18 cellular contexts compared by ENCODE assay signal in the genomic region with DNA sequence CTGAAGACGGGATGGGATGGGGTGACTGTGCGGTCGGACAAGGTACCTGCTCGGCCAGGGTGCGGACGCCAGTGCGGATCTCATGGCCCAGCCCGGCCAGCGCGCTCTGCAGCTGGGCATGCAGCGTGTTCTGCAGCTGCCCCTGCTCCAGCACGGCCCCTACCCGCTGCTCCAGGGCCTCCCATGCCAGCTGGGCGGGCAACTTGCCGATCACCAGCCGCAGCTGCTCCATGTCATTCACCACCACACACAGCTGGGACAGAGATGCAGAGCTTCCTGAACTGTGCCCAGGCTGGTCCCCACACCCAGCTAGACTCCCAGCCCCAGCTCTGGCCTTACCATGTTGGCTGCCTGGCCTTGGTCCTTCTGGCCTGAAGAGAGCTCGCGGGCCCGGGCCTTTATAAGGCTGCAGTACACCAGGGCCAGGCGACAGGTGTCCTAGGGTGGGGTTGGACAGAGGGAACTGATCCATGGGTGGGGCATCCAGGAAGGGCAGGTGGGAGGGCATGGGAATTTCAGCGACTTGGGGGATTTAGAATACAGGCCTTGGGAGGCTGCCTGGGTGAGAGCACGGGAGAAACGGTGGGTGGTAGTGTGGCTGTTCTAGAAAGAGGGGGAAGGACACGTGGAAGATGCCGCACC. TPM values are rescaled to one million over a fixed set of nuclear protein-coding genes. Genes with fewer than 3 reads are reported as not detected.
DNase-seq lines count a peak whose midpoint lies in the region; ATAC-seq and TF ChIP-seq lines count a peak whose summit lies in the region.
"Had no signal": no experiment of that assay in that cellular context is flagged by ENCODE, and none has a peak within 500 bp of the region (broad histone marks: within the 10 kb centered on the region; RNA-seq: fewer than 3 reads in every experiment).

No MANE protein-coding gene starts in this region.

- peak overlapping the region; percentile 95 for H3K27ac Mint-ChIP-seq in activated CD8-positive, alpha-beta memory T cell treated with anti-CD3 and anti-CD28 coated beads, Interleukin-2, amount 10 ng/mL, durations not matched to agents 7 days and 5 days
- H3K27ac Mint-ChIP-seq in effector memory CD8-positive, alpha-beta T cell, result peak overlapping the region; percentile 91 to 97
- peak overlapping the region; percentile 98 for H3K27ac Mint-ChIP-seq in stimulated activated effector memory CD8-positive, alpha-beta T cell treated with anti-CD3 and anti-CD28 coated beads, Interleukin-12 subunit alpha, Interleukin-12 subunit beta, amount 100 ng/mL, for 72 hours
- H3K27ac Mint-ChIP-seq: progenitor cell of endocrine pancreas had no signal

- H3K4me1 Mint-ChIP-seq in activated CD8-positive, alpha-beta memory T cell treated with anti-CD3 and anti-CD28 coated beads, Interleukin-2, amount 10 ng/mL, durations not matched to agents 7 days and 5 days, result peaks cover 43% of the 10 kb centered on the region
- peaks cover 23 to 33% of the 10 kb centered on the region in 2 donors for H3K4me1 Mint-ChIP-seq in effector memory CD8-positive, alpha-beta T cell (ENCODE audit: low read depth in 2 of 2)
- peaks cover 39% of the 10 kb centered on the region for H3K4me1 Mint-ChIP-seq in stimulated activated effector memory CD8-positive, alpha-beta T cell treated with anti-CD3 and anti-CD28 coated beads, Interleukin-12 subunit alpha, Interleukin-12 subunit beta, amount 100 ng/mL, for 72 hours

- H3K27me3 Mint-ChIP-seq in activated CD8-positive, alpha-beta memory T cell treated with anti-CD3 and anti-CD28 coated beads, Interleukin-2, amount 10 ng/mL, durations not matched to agents 7 days and 5 days, result no peaks in the 10 kb centered on the region
- H3K27me3 Mint-ChIP-seq in effector memory CD8-positive, alpha-beta T cell, result no peaks in the 10 kb centered on the region
- H3K27me3 Mint-ChIP-seq: progenitor cell of endocrine pancreas had no signal

- peak overlapping the region; percentile 71 for H3K4me3 Mint-ChIP-seq in activated CD8-positive, alpha-beta memory T cell treated with anti-CD3 and anti-CD28 coated beads, Interleukin-2, amount 10 ng/mL, durations not matched to agents 7 days and 5 days
- peak overlapping the region in 1 of 2 donors; percentile 86 for H3K4me3 Mint-ChIP-seq in effector memory CD8-positive, alpha-beta T cell
- H3K4me3 Mint-ChIP-seq in stimulated activated effector memory CD8-positive, alpha-beta T cell treated with anti-CD3 and anti-CD28 coated beads, Interleukin-12 subunit alpha, Interleukin-12 subunit beta, amount 100 ng/mL, for 72 hours, result no peak overlapping the region

- no peaks in the 10 kb centered on the region for H3K9me3 Mint-ChIP-seq in activated CD8-positive, alpha-beta memory T cell treated with anti-CD3 and anti-CD28 coated beads, Interleukin-2, amount 10 ng/mL, durations not matched to agents 7 days and 5 days (ENCODE audit: low read depth)
- no peaks in the 10 kb centered on the region for H3K9me3 Mint-ChIP-seq in effector memory CD8-positive, alpha-beta T cell
- H3K9me3 Mint-ChIP-seq in stimulated activated effector memory CD8-positive, alpha-beta T cell treated with anti-CD3 and anti-CD28 coated beads, Interleukin-12 subunit alpha, Interleukin-12 subunit beta, amount 100 ng/mL, for 72 hours, result no peaks in the 10 kb centered on the region

- H3K36me3 Mint-ChIP-seq in activated CD8-positive, alpha-beta memory T cell treated with anti-CD3 and anti-CD28 coated beads, Interleukin-2, amount 10 ng/mL, durations not matched to agents 7 days and 5 days, result peaks cover 47% of the 10 kb centered on the region
- H3K36me3 Mint-ChIP-seq in effector memory CD8-positive, alpha-beta T cell (ENCODE audit: insufficient read depth), result peaks cover 74% of the 10 kb centered on the region
- peaks cover 93% of the 10 kb centered on the region for H3K36me3 Mint-ChIP-seq in stimulated activated effector memory CD8-positive, alpha-beta T cell treated with anti-CD3 and anti-CD28 coated beads, Interleukin-12 subunit alpha, Interleukin-12 subunit beta, amount 100 ng/mL, for 72 hours

- ATAC-seq in activated CD8-positive, alpha-beta memory T cell treated with anti-CD3 and anti-CD28 coated beads, Interleukin-2, amount 10 ng/mL, durations not matched to agents 7 days and 5 days, result no peak
- no peak for ATAC-seq in effector memory CD8-positive, alpha-beta T cell (replicated peaks)
- no peak for ATAC-seq in stimulated activated effector memory CD8-positive, alpha-beta T cell treated with anti-CD3 and anti-CD28 coated beads, Interleukin-12 subunit alpha, Interleukin-12 subunit beta, amount 100 ng/mL, for 72 hours
- no peak for ATAC-seq in HG03521 (IDR thresholded peaks at IDR 0.05; ENCODE audit: unreplicated experiment)
- no peak for ATAC-seq in GM21528 (IDR thresholded peaks at IDR 0.05; ENCODE audit: low FRiP score, unreplicated experiment)
- ATAC-seq: mucosa of descending colon had no signal

- DNase-seq in activated CD8-positive, alpha-beta memory T cell treated with anti-CD3 and anti-CD28 coated beads, Interleukin-2, amount 10 ng/mL, durations not matched to agents 7 days and 5 days, result no peak
- no peak for DNase-seq in activated CD8-positive, alpha-beta memory T cell treated with anti-CD3 and anti-CD28 coated beads for 24 hours
- DNase-seq in RWPE1 (ENCODE audit: low spot score) (no peak), NCI-H82 treated with DMSO at 0.1 percent for 48 hours (lab: John Stamatoyannopoulos, UW; ENCODE audit: unreplicated experiment) (no peak)
- DNase-seq in effector memory CD8-positive, alpha-beta T cell, result no peak
- DNase-seq in stimulated activated effector memory CD8-positive, alpha-beta T cell treated with anti-CD3 and anti-CD28 coated beads, Interleukin-12 subunit alpha, Interleukin-12 subunit beta, amount 100 ng/mL, for 72 hours (ENCODE audit: low spot score in 2 of 2), result no peak
- DNase-seq: amniotic stem cell; colonic mucosa; erythroblast; GF-D8; Karpas-422; mucosa of descending colon; stimulated activated CD4-positive, alpha-beta T cell treated with anti-CD3 and anti-CD28 coated beads, Interleukin-15, amount 100 ng/mL, for 24 hours had no signal

- H3K27ac ChIP-seq in RWPE1, result peak overlapping the region; percentile 27
- H3K27ac ChIP-seq: colonic mucosa, HL-60, VCaP had no signal

- POLR2A ChIA-PET in RWPE1 (lab: Yijun Ruan, JAX; ENCODE audit: low non-redundant PET), result interaction anchor here (0.6 kb wide), 2 partner anchors 9 to 10 kb away, joined by 3 to 4 read pairs; no protein-coding TSS in a partner anchor

- TF ChIP-seq CTCF in RWPE1 (conservative IDR thresholded peaks at IDR 0.05; ENCODE audit: low read depth), result no peak

- CTCF ChIA-PET in activated CD8-positive, alpha-beta memory T cell treated with anti-CD3 and anti-CD28 coated beads, Interleukin-2, amount 10 ng/mL, durations not matched to agents 7 days and 5 days (lab: Charles Lee), result interaction anchor here (1.0 to 3.6 kb wide), 8 partner anchors 10 to 170 kb away, joined by 3 to 21 read pairs (median 10); partner anchors contain the start of genes GALK1 and UNC13D
- CTCF ChIA-PET in RWPE1 (lab: Yijun Ruan, JAX), result interaction anchor here (0.5 to 1.4 kb wide), 6 partner anchors 12 to 518 kb away, joined by 3 to 5 read pairs (median 4); no protein-coding TSS in a partner anchor

RNA-seq across cellular contexts. Expression of gene UNC13D, which starts 9.8 kb away (rescaled TPM):
- 100 to 1,000 TPM; 212 to 218 TPM for total RNA-seq in activated CD8-positive, alpha-beta memory T cell treated with anti-CD3 and anti-CD28 coated beads, Interleukin-2, amount 10 ng/mL, durations not matched to agents 7 days and 5 days

RNA-seq across cellular contexts. Expression of gene WBP2, which starts 20.7 kb away (rescaled TPM):
- 10 to 100 TPM; 71.3 to 79.1 TPM for total RNA-seq in activated CD8-positive, alpha-beta memory T cell treated with anti-CD3 and anti-CD28 coated beads, Interleukin-2, amount 10 ng/mL, durations not matched to agents 7 days and 5 days

RNA-seq across cellular contexts. Expression of gene TRIM47, which starts 44.0 kb away (rescaled TPM):
- 10 to 100 TPM; 13.4 to 24.3 TPM for total RNA-seq in activated CD8-positive, alpha-beta memory T cell treated with anti-CD3 and anti-CD28 coated beads, Interleukin-2, amount 10 ng/mL, durations not matched to agents 7 days and 5 days

RNA-seq across cellular contexts. Expression of gene UNK, which starts 49.8 kb away (rescaled TPM):
- total RNA-seq in activated CD8-positive, alpha-beta memory T cell treated with anti-CD3 and anti-CD28 coated beads, Interleukin-2, amount 10 ng/mL, durations not matched to agents 7 days and 5 days, result 10 to 100 TPM; 32.8 to 33.1 TPM
